In genomic region chr16:11178424-11178823, GRCh38 we compare ENCODE assay signal across 1 cellular context.
TF ChIP-seq lines count a peak whose summit lies in the region.

No MANE protein-coding gene starts in this region.

TF ChIP-seq in HEK293, 187 proteins besides CTCF, POLR2A, EP300 and RAD21 (continued from another document):
- TF ChIP-seq, protein P1, sequence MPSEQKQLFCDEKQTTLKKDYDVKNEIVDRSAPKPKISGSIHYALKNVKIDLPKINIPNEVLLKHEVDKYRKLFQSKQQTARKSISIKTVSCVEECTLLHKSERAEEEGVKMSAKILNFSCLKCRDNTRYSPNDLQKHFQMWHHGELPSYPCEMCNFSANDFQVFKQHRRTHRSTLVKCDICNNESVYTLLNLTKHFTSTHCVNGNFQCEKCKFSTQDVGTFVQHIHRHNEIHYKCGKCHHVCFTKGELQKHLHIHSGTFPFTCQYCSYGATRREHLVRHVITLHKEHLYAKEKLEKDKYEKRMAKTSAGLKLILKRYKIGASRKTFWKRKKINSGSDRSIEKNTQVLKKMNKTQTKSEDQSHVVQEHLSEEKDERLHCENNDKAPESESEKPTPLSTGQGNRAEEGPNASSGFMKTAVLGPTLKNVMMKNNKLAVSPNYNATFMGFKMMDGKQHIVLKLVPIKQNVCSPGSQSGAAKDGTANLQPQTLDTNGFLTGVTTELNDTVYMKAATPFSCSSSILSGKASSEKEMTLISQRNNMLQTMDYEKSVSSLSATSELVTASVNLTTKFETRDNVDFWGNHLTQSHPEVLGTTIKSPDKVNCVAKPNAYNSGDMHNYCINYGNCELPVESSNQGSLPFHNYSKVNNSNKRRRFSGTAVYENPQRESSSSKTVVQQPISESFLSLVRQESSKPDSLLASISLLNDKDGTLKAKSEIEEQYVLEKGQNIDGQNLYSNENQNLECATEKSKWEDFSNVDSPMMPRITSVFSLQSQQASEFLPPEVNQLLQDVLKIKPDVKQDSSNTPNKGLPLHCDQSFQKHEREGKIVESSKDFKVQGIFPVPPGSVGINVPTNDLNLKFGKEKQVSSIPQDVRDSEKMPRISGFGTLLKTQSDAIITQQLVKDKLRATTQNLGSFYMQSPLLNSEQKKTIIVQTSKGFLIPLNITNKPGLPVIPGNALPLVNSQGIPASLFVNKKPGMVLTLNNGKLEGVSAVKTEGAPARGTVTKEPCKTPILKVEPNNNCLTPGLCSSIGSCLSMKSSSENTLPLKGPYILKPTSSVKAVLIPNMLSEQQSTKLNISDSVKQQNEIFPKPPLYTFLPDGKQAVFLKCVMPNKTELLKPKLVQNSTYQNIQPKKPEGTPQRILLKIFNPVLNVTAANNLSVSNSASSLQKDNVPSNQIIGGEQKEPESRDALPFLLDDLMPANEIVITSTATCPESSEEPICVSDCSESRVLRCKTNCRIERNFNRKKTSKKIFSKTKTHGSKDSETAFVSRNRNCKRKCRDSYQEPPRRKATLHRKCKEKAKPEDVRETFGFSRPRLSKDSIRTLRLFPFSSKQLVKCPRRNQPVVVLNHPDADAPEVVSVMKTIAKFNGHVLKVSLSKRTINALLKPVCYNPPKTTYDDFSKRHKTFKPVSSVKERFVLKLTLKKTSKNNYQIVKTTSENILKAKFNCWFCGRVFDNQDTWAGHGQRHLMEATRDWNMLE (tag by site-specific recombination; conservative IDR thresholded peaks at IDR 0.05; ENCODE audit: low read depth), result no peak
- TF ChIP-seq ZNF23 (tag by site-specific recombination; IDR thresholded peaks at IDR 0.05; ENCODE audit: borderline replicate concordance), result no peak
- no peak for TF ChIP-seq ZNF514 (tag by site-specific recombination; IDR thresholded peaks at IDR 0.05)
- TF ChIP-seq EGR2 (tag by site-specific recombination; IDR thresholded peaks at IDR 0.05; ENCODE audit: low read depth), result peak; percentile 31; the same call in 1 of the 2 replicates
